In the genomic region with DNA sequence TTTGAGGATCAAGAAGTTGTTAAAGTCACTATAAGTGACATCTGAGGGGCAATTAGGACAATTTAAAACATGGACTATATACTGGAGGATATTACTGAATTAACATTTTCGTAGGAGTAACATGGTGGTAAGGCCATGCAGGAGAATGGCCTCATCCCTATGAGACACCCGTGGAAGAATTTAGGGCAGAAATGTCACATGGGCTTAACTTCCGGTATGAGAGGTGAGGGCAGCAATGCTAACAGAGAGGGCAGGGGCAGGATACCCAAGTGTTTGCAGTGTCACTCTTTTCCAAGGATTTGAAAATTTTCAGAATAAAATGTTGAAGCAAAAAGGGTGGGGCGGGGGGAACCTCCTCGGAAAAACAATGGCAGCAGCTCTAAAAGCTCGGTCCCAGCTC, we compare ENCODE assay signal across 9 cellular contexts. TPM values are rescaled to one million over a fixed set of nuclear protein-coding genes. Genes with fewer than 3 reads are reported as not detected.
DNase-seq lines count a peak whose midpoint lies in the region; ATAC-seq, FAIRE-seq and TF ChIP-seq lines count a peak whose summit lies in the region.
"Had no signal": no experiment of that assay in that cellular context is flagged by ENCODE, and none has a peak within 500 bp of the region (broad histone marks: within the 10 kb centered on the region; RNA-seq: fewer than 3 reads in every experiment).

No MANE protein-coding gene starts in this region.

- ATAC-seq in pancreas: peak in 1 of 4 donors; percentile 1
- ATAC-seq in GM21367 (IDR thresholded peaks at IDR 0.05; ENCODE audit: unreplicated experiment): no peak
- no peak for ATAC-seq in HG02970 (IDR thresholded peaks at IDR 0.05; ENCODE audit: low FRiP score, unreplicated experiment)
- ATAC-seq: HCT116 had no signal

- peak overlapping the region in 1 of 2 donors; percentile 63 for H3K4me3 Mint-ChIP-seq in CD14-positive monocyte
- no peak overlapping the region for H3K4me3 Mint-ChIP-seq in endothelial cell (ENCODE audit: unreplicated experiment)

- no peak for FAIRE-seq in pancreas (lab: Jason Lieb, UNC)

- H3K36me3 ChIP-seq in pancreas: no peaks in the 10 kb centered on the region

- H3K27me3 Mint-ChIP-seq in CD14-positive monocyte (ENCODE audit: low read depth in 3 of 3): peaks cover 0 to 5% (median 0%) of the 10 kb centered on the region in 3 donors
- H3K27me3 Mint-ChIP-seq in endothelial cell (ENCODE audit: unreplicated experiment): peaks cover 7% of the 10 kb centered on the region

- H3K9me3 Mint-ChIP-seq in CD14-positive monocyte (no peaks in the 10 kb centered on the region), endothelial cell (ENCODE audit: unreplicated experiment) (no peaks in the 10 kb centered on the region)

- TF ChIP-seq CTCF in CD14-positive monocyte (IDR thresholded peaks at IDR 0.05) (no peak), endothelial cell (IDR thresholded peaks at IDR 0.05; ENCODE audit: unreplicated experiment) (no peak), pancreas (IDR thresholded peaks at IDR 0.05) (no peak)

- H3K27ac ChIP-seq in pancreas: peak overlapping the region; percentile 26 to 69 (median 55)

- no peak overlapping the region for H3K4me3 ChIP-seq in pancreas

- DNase-seq in CD14-positive monocyte (ENCODE audit: low spot score) (no peak), NCI-H2029 treated with DMSO at 0.1 percent for 48 hours (lab: John Stamatoyannopoulos, UW) (peak; percentile 65), endothelial cell (ENCODE audit: low spot score) (no peak), pancreas (no peak), HEK293T (ENCODE audit: extremely low spot score) (no peak)
- DNase-seq in stimulated activated CD4-positive, alpha-beta T cell treated with anti-CD3 and anti-CD28 coated beads, Interleukin-1b, Interleukin-23, amount 100 ng/mL, for 48 hours: no peak

- peaks cover 30 to 60% (median 34%) of the 10 kb centered on the region in 3 donors for H3K4me1 ChIP-seq in pancreas

- CTCF ChIA-PET in HEK293T (lab: Yijun Ruan, JAX): interaction anchor here (0.6 kb wide), 1 partner anchor 180 kb away, joined by 6 read pairs; no protein-coding TSS in a partner anchor

- no peaks in the 10 kb centered on the region for H3K27me3 ChIP-seq in pancreas

- peaks cover 27 to 32% of the 10 kb centered on the region in 2 donors for H3K36me3 Mint-ChIP-seq in CD14-positive monocyte
- H3K36me3 Mint-ChIP-seq in endothelial cell (ENCODE audit: low read depth, unreplicated experiment): peaks cover 6% of the 10 kb centered on the region

- POLR2A ChIA-PET in HEK293T (lab: Yijun Ruan, JAX): interaction anchor here (0.6 kb wide), 1 partner anchor 67 kb away, joined by 3 read pairs; no protein-coding TSS in a partner anchor

- 23% methylated on average over 6 of the region's 6 CpGs for WGBS in pancreas, 2 donors

- peak overlapping the region; percentile 57 to 86 (median 74) for H3K27ac Mint-ChIP-seq in CD14-positive monocyte
- H3K27ac Mint-ChIP-seq in endothelial cell (ENCODE audit: unreplicated experiment): peak overlapping the region; percentile 62

- H3K4me1 Mint-ChIP-seq in CD14-positive monocyte (peaks cover 53% of the 10 kb centered on the region), endothelial cell (ENCODE audit: unreplicated experiment) (peaks cover 55% of the 10 kb centered on the region)

- no peaks in the 10 kb centered on the region for H3K9me3 ChIP-seq in pancreas

- intact Hi-C loops in CD14-positive monocyte (cut with micrococcal nuclease): no loop called here
- intact Hi-C loops in pancreas (cut with DNase I): no loop called here

TF ChIP-seq in HEK293T, 16 proteins besides CTCF, POLR2A, EP300 and RAD21:
- TF ChIP-seq CTBP1 (IDR thresholded peaks at IDR 0.05; ENCODE audit: borderline replicate concordance): no peak
- no peak for TF ChIP-seq ZNF384 (IDR thresholded peaks at IDR 0.05)
- TF ChIP-seq SP1 (IDR thresholded peaks at IDR 0.05): no peak
- no peak for TF ChIP-seq HDGF (IDR thresholded peaks at IDR 0.05; ENCODE audit: borderline replicate concordance)
- TF ChIP-seq FOXK2 (IDR thresholded peaks at IDR 0.05): no peak
- no peak for TF ChIP-seq ELF4 (IDR thresholded peaks at IDR 0.05)

RNA-seq across cellular contexts. Expression of gene RANBP3, which starts 23.6 kb away (rescaled TPM):
- 1 to 10 TPM; 4.5 to 8.1 TPM for polyA plus RNA-seq in CD14-positive monocyte
- total RNA-seq in endothelial cell (ENCODE audit: unreplicated experiment): 69.5 TPM
- total RNA-seq in pancreas: 10 to 100 TPM; 27.6 to 42.2 (median 34.7) TPM
- polyA plus RNA-seq in pancreas: 10 to 100 TPM; 29.1 to 39.9 TPM

RNA-seq across cellular contexts. Expression of gene CAPS, which starts 40.2 kb away (rescaled TPM):
- polyA plus RNA-seq in CD14-positive monocyte (under 1 TPM; 0.34 to 0.72 TPM), pancreas (10 to 100 TPM; 62.9 to 77.2 TPM)
- total RNA-seq in endothelial cell (ENCODE audit: unreplicated experiment) (9.3 TPM), pancreas (10 to 100 TPM; 10.5 to 23.2 (median 14.0) TPM)

RNA-seq across cellular contexts. Expression of gene VMAC, which starts 49.6 kb away (rescaled TPM):
- polyA plus RNA-seq in CD14-positive monocyte (1 to 10 TPM; 3.1 to 4.3 TPM), pancreas (10 to 100 TPM in 1 of 2 donors, 1 to 10 TPM in 1; 4.0 to 10.1 TPM)
- total RNA-seq in endothelial cell (ENCODE audit: unreplicated experiment) (8.9 TPM), pancreas (1 to 10 TPM; 2.9 to 5.6 (median 4.6) TPM)

RNA-seq across cellular contexts. Expression of gene NDUFA11, which starts 50.7 kb away (rescaled TPM):
- polyA plus RNA-seq in CD14-positive monocyte (100 to 1,000 TPM; 396 to 552 TPM), pancreas (100 to 1,000 TPM; 161 to 209 TPM)
- total RNA-seq in endothelial cell (ENCODE audit: unreplicated experiment) (211 TPM), pancreas (100 to 1,000 TPM in 1 of 6 donors, 10 to 100 TPM in 5; 58.0 to 104 (median 82.0) TPM)
